ENCODE assay signal across 12 cellular contexts in genomic region chr4:1695913-1696312, GRCh38.
"Had no signal": no experiment of that assay in that cellular context is flagged by ENCODE, and none has a peak within 500 bp of the region (broad histone marks: within the 10 kb centered on the region; RNA-seq: fewer than 3 reads in every experiment).

No MANE protein-coding gene starts in this region.

- DNase-seq: activated CD4-positive, alpha-beta T cell treated with anti-CD3 and anti-CD28 coated beads for 48 hours; activated gamma-delta T cell; activated T-cell treated with anti-CD3 and anti-CD28 coated beads, Interleukin-2, amount 50 U/mL, for 4 hours; dermis blood vessel endothelial cell; esophagus squamous epithelium; foreskin fibroblast; heart left ventricle; spleen; stimulated activated CD4-positive, alpha-beta T cell treated with anti-CD3 and anti-CD28 coated beads, Interleukin-1b, Interleukin-23, amount 100 ng/mL, for 48 hours; stimulated activated naive CD4-positive, alpha-beta T cell; T-cell; trophoblast cell had no signal
